15 cellular contexts compared by ENCODE assay signal in the genomic region with DNA sequence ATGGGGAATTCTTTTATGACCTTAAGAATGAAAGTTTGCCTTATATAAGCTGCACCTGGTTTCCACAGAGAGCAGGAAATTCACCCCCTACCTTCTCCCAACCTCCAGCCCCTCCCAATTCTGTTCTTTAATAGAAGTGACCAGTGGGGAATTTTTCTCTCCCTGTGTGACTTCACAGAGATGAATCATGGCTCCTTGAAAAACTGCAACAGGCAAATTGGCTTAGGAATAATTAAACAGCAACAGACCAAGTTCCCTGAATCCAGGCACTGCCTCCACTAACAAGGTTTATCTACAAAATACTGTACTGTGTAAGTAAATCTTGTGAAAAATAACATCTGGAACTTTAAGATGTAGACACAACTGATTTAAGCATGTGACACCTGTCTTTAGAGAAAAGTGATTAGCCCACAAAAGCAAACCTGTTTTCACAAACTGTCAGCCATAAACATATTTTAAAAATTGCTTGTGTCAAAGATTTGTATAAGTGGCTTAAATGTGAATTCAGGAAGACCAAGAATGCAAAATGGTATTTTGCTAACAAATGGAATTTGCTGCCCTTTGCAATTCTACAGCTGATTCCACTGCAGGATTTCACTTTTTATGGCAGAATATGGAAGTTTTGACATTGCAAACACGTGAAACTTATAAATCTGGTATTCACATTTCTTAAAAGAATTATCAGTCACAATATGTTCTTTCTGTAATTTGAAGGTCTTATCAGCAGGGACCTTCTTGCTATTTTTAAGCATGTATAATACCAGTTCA. TPM values are rescaled to one million over a fixed set of nuclear protein-coding genes. Genes with fewer than 3 reads are reported as not detected.
DNase-seq lines count a peak whose midpoint lies in the region; ATAC-seq, FAIRE-seq and TF ChIP-seq lines count a peak whose summit lies in the region.
"Had no signal": no experiment of that assay in that cellular context is flagged by ENCODE, and none has a peak within 500 bp of the region (broad histone marks: within the 10 kb centered on the region; RNA-seq: fewer than 3 reads in every experiment).

No MANE protein-coding gene starts in this region.

- no peak overlapping the region for H2AK9ac ChIP-seq in IMR-90 (replicated peaks; ENCODE audit: low read depth, low read length, poor library complexity)

- H3K9ac ChIP-seq in IMR-90 (ENCODE audit: low read depth, low read length) (no peak overlapping the region), kidney (ENCODE audit: low read length in 2 of 2) (peak overlapping the region in 1 of 2 donors; percentile 3), endodermal cell (ENCODE audit: extremely low read depth, low read length, poor library complexity, severe bottlenecking) (no peak overlapping the region)

- peak; percentile 69 for DNase-seq in IMR-90
- DNase-seq in astrocyte of the hippocampus (ENCODE audit: low read depth, low spot score), result peak; percentile 77
- no peak for DNase-seq in kidney
- peak in 1 of 2 donors; percentile 36 for DNase-seq in upper lobe of left lung
- no peak for DNase-seq in gastrocnemius medialis
- no peak for DNase-seq in endodermal cell
- DNase-seq in KG1 (lab: John Stamatoyannopoulos, UW), result no peak
- DNase-seq: activated CD8-positive, alpha-beta T cell treated with anti-CD3 and anti-CD28 coated beads for 36 hours; activated effector memory CD4-positive, alpha-beta T cell treated with anti-CD3 and anti-CD28 coated beads, Interleukin-2, amount 50 U/mL, for 16 hours; islet precursor cell; small intestine had no signal

- H2AK5ac ChIP-seq in IMR-90 (ENCODE audit: low read depth, low read length), result peak overlapping the region; percentile 27; the same call in 1 of the 2 replicates

- H3K56ac ChIP-seq in IMR-90 (ENCODE audit: extremely low read depth, insufficient read depth, low read length), result no peak overlapping the region

- TF ChIP-seq RAD21 in IMR-90 (IDR thresholded peaks at IDR 0.05; ENCODE audit: low read length), result no peak

- 0 out of 3 replicates have a peak overlapping the region, but pooled peaks have one; percentile 20 for H2BK15ac ChIP-seq in IMR-90 (ENCODE audit: low read depth, low read length)

- FAIRE-seq in kidney (lab: Jason Lieb, UNC), result peak; percentile 13
- FAIRE-seq: D721Med, small intestine had no signal

- H3K9me3 ChIP-seq in IMR-90 (ENCODE audit: control insufficient read depth, insufficient read depth, low read length) (no peaks in the 10 kb centered on the region), kidney (ENCODE audit: control insufficient read depth in 1 of 2, low read length in 2 of 2) (no peaks in the 10 kb centered on the region), upper lobe of left lung (no peaks in the 10 kb centered on the region), gastrocnemius medialis (no peaks in the 10 kb centered on the region), endodermal cell (ENCODE audit: control insufficient read depth, low read length) (no peaks in the 10 kb centered on the region)
- H3K9me3 ChIP-seq: thoracic aorta had no signal

- no peak overlapping the region for H2BK20ac ChIP-seq in IMR-90 (ENCODE audit: low read depth, low read length)

- peaks cover 15% of the 10 kb centered on the region for H3K4me1 ChIP-seq in IMR-90 (ENCODE audit: control insufficient read depth, insufficient read depth, low read length)
- H3K4me1 ChIP-seq in kidney (ENCODE audit: control insufficient read depth in 1 of 2, insufficient read depth in 1 of 2, low read depth in 1 of 2, low read length in 2 of 2), result peaks cover 25 to 30% of the 10 kb centered on the region in 2 donors
- peaks cover 15 to 37% (median 26%) of the 10 kb centered on the region in 4 donors for H3K4me1 ChIP-seq in upper lobe of left lung
- H3K4me1 ChIP-seq in gastrocnemius medialis, result peaks cover 5 to 12% of the 10 kb centered on the region in 2 donors
- H3K4me1 ChIP-seq in endodermal cell (ENCODE audit: control insufficient read depth, insufficient read depth, low read length), result peaks cover 5% of the 10 kb centered on the region

- intact Hi-C loops in IMR-90 (cut with micrococcal nuclease), result no loop called here
- intact Hi-C loops in kidney (cut with DNase I), result no loop called here
- intact Hi-C loops in gastrocnemius medialis (cut with DNase I; ENCODE audit: low total_unique reads), result no loop called here

- H3K27ac ChIP-seq in IMR-90 (ENCODE audit: insufficient read depth, low read length), result no peak overlapping the region
- H3K27ac ChIP-seq in kidney (ENCODE audit: low read depth in 2 of 2, low read length in 2 of 2), result peak overlapping the region; percentile 39 to 52
- peak overlapping the region in 3 of 4 donors; percentile 0 to 23 (median 13) for H3K27ac ChIP-seq in upper lobe of left lung
- H3K27ac ChIP-seq in gastrocnemius medialis, result no peak overlapping the region
- no peak overlapping the region for H3K27ac ChIP-seq in endodermal cell (ENCODE audit: low read depth, low read length)
- H3K27ac ChIP-seq: HL-60, thoracic aorta had no signal

- no peak overlapping the region for H3K27ac Mint-ChIP-seq in endodermal cell
- H3K27ac Mint-ChIP-seq: activated CD8-positive, alpha-beta T cell treated with anti-CD3 and anti-CD28 coated beads for 36 hours had no signal

- H3K79me1 ChIP-seq in IMR-90 (ENCODE audit: low read depth in 1 of 2, low read length in 2 of 2), result peaks cover 5 to 16% of the 10 kb centered on the region in 2 experiments; a peak in 3 of 4 replicates

- TF ChIP-seq CTCF in IMR-90 (conservative IDR thresholded peaks at IDR 0.05; ENCODE audit: low read depth, low read length) (no peak), kidney (IDR thresholded peaks at IDR 0.05; ENCODE audit: borderline replicate concordance, extremely low read depth, insufficient read depth) (no peak), upper lobe of left lung (IDR thresholded peaks at IDR 0.05) (no peak), gastrocnemius medialis (IDR thresholded peaks at IDR 0.05 in 4 of 5, conservative IDR thresholded peaks at IDR 0.05 in 1 of 5) (no peak), endodermal cell (conservative IDR thresholded peaks at IDR 0.05) (no peak)

- H4K5ac ChIP-seq in IMR-90 (ENCODE audit: low read depth, low read length), result no peak overlapping the region

- no peaks in the 10 kb centered on the region for H3K27me3 Mint-ChIP-seq in endodermal cell (ENCODE audit: insufficient read depth)
- H3K27me3 Mint-ChIP-seq: activated CD8-positive, alpha-beta T cell treated with anti-CD3 and anti-CD28 coated beads for 36 hours had no signal

- H3K14ac ChIP-seq in IMR-90 (replicated peaks; ENCODE audit: low read depth, low read length), result no peak overlapping the region

- no peak for TF ChIP-seq POLR2A in IMR-90 (IDR thresholded peaks at IDR 0.05; ENCODE audit: low read depth, low read length)
- no peak for TF ChIP-seq POLR2A in upper lobe of left lung (IDR thresholded peaks at IDR 0.05)
- no peak for TF ChIP-seq POLR2A in gastrocnemius medialis (IDR thresholded peaks at IDR 0.05)

- H3K18ac ChIP-seq in IMR-90 (ENCODE audit: low read depth, low read length), result no peak overlapping the region

- no TSS peak for BruUV-seq in IMR-90 (replicated peaks; lab: Mats Ljungman, UMichigan)

- H3K4ac ChIP-seq in IMR-90 (ENCODE audit: low read depth, low read length), result no peak overlapping the region

- no peaks in the 10 kb centered on the region for H3K27me3 ChIP-seq in IMR-90 (ENCODE audit: control insufficient read depth, insufficient read depth, low read length)
- no peaks in the 10 kb centered on the region for H3K27me3 ChIP-seq in upper lobe of left lung
- H3K27me3 ChIP-seq in gastrocnemius medialis, result no peaks in the 10 kb centered on the region
- no peaks in the 10 kb centered on the region for H3K27me3 ChIP-seq in endodermal cell (ENCODE audit: control insufficient read depth, insufficient read depth, low read length, poor library complexity, severe bottlenecking)

- WGBS in IMR-90 (ENCODE audit: extremely low coverage in 2 of 2, insufficient read length in 1 of 2), 2 experiments, result no CpG with 5 or more reads among the region's 1 CpG
- 52 to 54% methylated on average over 1 of the region's 1 CpG for WGBS in upper lobe of left lung, 2 donors
- 80 to 100% methylated on average over 1 of the region's 1 CpG for WGBS in endodermal cell (ENCODE audit: insufficient coverage in 1 of 2, insufficient read length in 1 of 2), 2 experiments

- peaks cover 30% of the 10 kb centered on the region for H3K4me1 Mint-ChIP-seq in endodermal cell

- dilution Hi-C loops in IMR-90 (cut with HindIII; ENCODE audit: low sequenced_read_pairs, unreplicated experiment), result no loop called here

- no peak overlapping the region for H2BK5ac ChIP-seq in IMR-90 (ENCODE audit: low read depth, low read length, poor library complexity, severe bottlenecking)

- TF ChIP-seq EP300 in upper lobe of left lung (IDR thresholded peaks at IDR 0.05), result no peak

- POLR2A ChIA-PET in IMR-90 (lab: Charles Lee; ENCODE audit: unreplicated experiment), result no interaction called here

- H3K4me3 ChIP-seq in IMR-90 (ENCODE audit: insufficient read depth, low read depth, low read length) (no peak overlapping the region), kidney (ENCODE audit: low read length in 2 of 2) (no peak overlapping the region), upper lobe of left lung (no peak overlapping the region), gastrocnemius medialis (no peak overlapping the region), endodermal cell (ENCODE audit: low read length) (no peak overlapping the region)
- H3K4me3 ChIP-seq: thoracic aorta had no signal

- in situ Hi-C loops in IMR-90 (cut with MboI; ENCODE audit: low sequenced_read_pairs), result no loop called here
- in situ Hi-C loops in gastrocnemius medialis (cut with MboI; ENCODE audit: low sequenced_read_pairs in 4 of 4), result no loop called here

- ATAC-seq in IMR-90 (ENCODE audit: low read depth) (peak; percentile 56), upper lobe of left lung (ENCODE audit: low FRiP score in 2 of 2) (peak in 1 of 2 donors; percentile 28), gastrocnemius medialis (no peak)
- ATAC-seq: activated CD8-positive, alpha-beta T cell treated with anti-CD3 and anti-CD28 coated beads for 36 hours; Panc1 had no signal

- no peak overlapping the region for H2BK120ac ChIP-seq in IMR-90 (ENCODE audit: low read depth, low read length)

- no peaks in the 10 kb centered on the region for H4K20me1 ChIP-seq in IMR-90 (ENCODE audit: insufficient read depth, low read length)

- H4K8ac ChIP-seq in IMR-90 (ENCODE audit: low read depth in 2 of 2, low read length in 2 of 2), result no peak overlapping the region

- H3K9me1 ChIP-seq in IMR-90 (ENCODE audit: insufficient read depth, low read length), result peaks cover 5% of the 10 kb centered on the region

- no peaks in the 10 kb centered on the region for H3K9me3 Mint-ChIP-seq in endodermal cell
- H3K9me3 Mint-ChIP-seq: activated CD8-positive, alpha-beta T cell treated with anti-CD3 and anti-CD28 coated beads for 36 hours had no signal

- no peak overlapping the region for H3K4me3 Mint-ChIP-seq in endodermal cell
- H3K4me3 Mint-ChIP-seq: activated CD8-positive, alpha-beta T cell treated with anti-CD3 and anti-CD28 coated beads for 36 hours had no signal

- no peak overlapping the region for H2AFZ ChIP-seq in IMR-90 (replicated peaks; ENCODE audit: low read length, poor library complexity)

- CTCF ChIA-PET in IMR-90 (lab: Yijun Ruan, JAX), result interaction anchor here (0.6 kb wide), 1 partner anchor 44 kb away, joined by 3 read pairs; no protein-coding TSS in a partner anchor

- peaks cover under 1% of the 10 kb centered on the region for H3K36me3 Mint-ChIP-seq in endodermal cell (ENCODE audit: low read depth)

- no peak overlapping the region for H3K23ac ChIP-seq in IMR-90 (ENCODE audit: low read depth, low read length)

- H3K36me3 ChIP-seq in IMR-90 (ENCODE audit: control insufficient read depth, insufficient read depth, low read length), result no peaks in the 10 kb centered on the region
- H3K36me3 ChIP-seq in kidney (ENCODE audit: control insufficient read depth in 1 of 2, insufficient read depth in 2 of 2, low read length in 2 of 2), result no peaks in the 10 kb centered on the region
- no peaks in the 10 kb centered on the region for H3K36me3 ChIP-seq in upper lobe of left lung
- H3K36me3 ChIP-seq in gastrocnemius medialis, result no peaks in the 10 kb centered on the region
- H3K36me3 ChIP-seq in endodermal cell (ENCODE audit: control insufficient read depth, insufficient read depth, low read length), result no peaks in the 10 kb centered on the region
- H3K36me3 ChIP-seq: thoracic aorta had no signal

- no peak overlapping the region; the same call in 1 of the 2 replicates for H3K4me2 ChIP-seq in IMR-90 (ENCODE audit: low read depth, low read length)

- no peak overlapping the region for H4K91ac ChIP-seq in IMR-90 (ENCODE audit: insufficient read depth, low read depth, low read length)

RNA-seq across cellular contexts. Expression of a gene that starts 54.0 kb away (rescaled TPM):
- total RNA-seq in IMR-90 (2012; rRNA removed) (1.4 and 2.0 TPM in 2 replicates), kidney (8.6 TPM), upper lobe of left lung (1 to 10 TPM in 3 of 6 donors, under 1 TPM in 3; 0.55 to 6.2 (median 0.98) TPM), gastrocnemius medialis (under 1 TPM; 0.24 to 0.97 (median 0.77) TPM), endodermal cell (1 to 10 TPM; 5.9 to 7.0 TPM)
- polyA plus RNA-seq in IMR-90 (2012; rRNA removed) (1.6 and 1.7 TPM in 2 replicates), kidney (ENCODE audit: insufficient read depth, low read depth, low replicate concordance) (11.3 TPM)
- 1.2 and 2.0 TPM in 2 replicates for polyA plus RNA-seq in IMR-90 (2012; cell fraction: cytosol; rRNA removed)
- polyA plus RNA-seq in IMR-90 (2012; cell fraction: nucleus; rRNA removed; ENCODE audit: low replicate concordance), result 0.60 and 0.75 TPM in 2 replicates
- 4.1 TPM for polyA plus RNA-seq in endodermal cell (2013, experiment 1 of 2)
- polyA plus RNA-seq in endodermal cell (2013, experiment 2 of 2), result 3.5 TPM

Comparison
In these comparisons a context has a peak if more than half of its experiments do, and no peak if none do; other contexts are left out.
1. DNase-seq: peak in IMR-90 (single experiment) and astrocyte of the hippocampus (single experiment); none in kidney (single experiment), gastrocnemius medialis (0 of 2), endodermal cell (single experiment) and KG1 (single experiment).
2. H3K27ac ChIP-seq: peak in kidney (2 of 2) and upper lobe of left lung (3 of 4); none in IMR-90 (single experiment), gastrocnemius medialis (0 of 4) and endodermal cell (single experiment).